ENCODE assay signal across 4 cellular contexts in the genomic region with DNA sequence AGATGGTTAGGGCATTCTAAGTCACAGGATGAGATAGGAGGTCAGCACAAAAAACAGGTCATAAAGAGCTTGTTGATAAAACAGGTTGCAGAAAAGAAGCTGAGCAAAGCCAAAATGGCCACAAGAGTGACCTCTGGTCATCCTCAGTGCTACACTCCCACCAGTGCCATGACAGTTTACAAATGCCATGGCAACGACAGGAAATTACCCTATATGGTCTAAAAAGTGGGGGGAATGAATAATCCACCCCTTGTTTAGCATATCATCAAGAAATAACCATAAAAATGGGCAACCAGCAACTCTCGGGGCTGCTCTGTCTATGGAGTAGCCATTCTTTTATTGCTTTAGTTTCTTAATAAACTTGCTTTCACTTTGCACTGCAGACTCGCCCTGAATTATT. TPM values are rescaled to one million over a fixed set of nuclear protein-coding genes. Genes with fewer than 3 reads are reported as not detected.
"Had no signal": no experiment of that assay in that cellular context is flagged by ENCODE, and none has a peak within 500 bp of the region (broad histone marks: within the 10 kb centered on the region; RNA-seq: fewer than 3 reads in every experiment).

No MANE protein-coding gene starts in this region.

RNA-seq across cellular contexts. Expression of a gene that starts 30.2 kb away (rescaled TPM):
- total RNA-seq: GM23338, H1, H9, IMR-90 had no signal
- polyA plus RNA-seq: H1, IMR-90 had no signal
